Comparison of ENCODE assay signal across 8 cellular contexts in the genomic region with DNA sequence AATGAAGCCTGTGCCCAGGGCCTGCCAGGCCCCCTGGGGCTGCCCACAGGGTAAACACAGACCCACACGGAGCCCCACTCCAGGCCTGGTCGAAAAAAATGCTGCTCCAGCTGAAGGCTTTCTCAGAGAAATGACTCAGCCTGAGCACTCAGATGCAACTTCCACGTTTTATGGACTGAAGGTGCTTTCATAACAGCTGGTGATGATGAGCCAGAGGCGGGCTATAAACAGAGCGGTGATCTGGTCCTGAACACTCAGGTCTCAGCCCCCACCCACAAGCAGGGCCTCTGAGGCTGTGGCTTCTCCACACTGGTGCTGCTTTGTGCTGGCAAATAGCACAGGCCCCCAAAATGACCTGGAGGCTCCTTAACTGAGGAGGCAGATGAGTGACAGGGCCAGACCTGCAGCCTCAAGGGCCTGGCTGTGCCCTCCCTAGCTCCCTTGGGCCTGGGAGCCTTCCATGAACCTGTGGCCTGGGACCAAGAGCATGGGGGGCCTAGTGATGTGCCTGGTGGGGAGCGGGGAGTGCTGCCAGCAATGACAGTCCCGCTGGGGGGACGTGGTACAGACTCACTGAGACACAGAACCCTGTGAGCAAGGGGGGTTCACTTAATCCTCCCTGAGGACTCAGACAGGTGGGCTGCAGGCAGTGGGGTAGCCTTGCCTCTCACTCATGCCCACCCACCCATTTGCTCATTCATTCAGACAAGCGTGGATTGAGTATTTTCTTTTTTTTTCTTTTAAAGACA. TPM values are rescaled to one million over a fixed set of nuclear protein-coding genes. Genes with fewer than 3 reads are reported as not detected.
DNase-seq lines count a peak whose midpoint lies in the region; ATAC-seq and TF ChIP-seq lines count a peak whose summit lies in the region.

No MANE protein-coding gene starts in this region.

- H3K9ac ChIP-seq in fibroblast of lung (ENCODE audit: insufficient read depth, low read length), result no peak overlapping the region

- H3K4me3 ChIP-seq in fibroblast of lung (replicated peaks in 1 of 4; ENCODE audit: control extremely low read depth in 1 of 4, insufficient read depth in 1 of 4, low read depth in 3 of 4, low read length in 4 of 4) (no peak overlapping the region), ovary (no peak overlapping the region)

- H3K9me3 ChIP-seq in fibroblast of lung (ENCODE audit: control insufficient read depth, insufficient read depth, low read depth, low read length) (no peaks in the 10 kb centered on the region), ovary (no peaks in the 10 kb centered on the region)

- TF ChIP-seq CTCF in fibroblast of lung (conservative IDR thresholded peaks at IDR 0.05 in 1 of 2, IDR thresholded peaks at IDR 0.05 in 1 of 2; ENCODE audit: low read depth in 1 of 2, low read length in 2 of 2), result no peak
- TF ChIP-seq CTCF in ovary (IDR thresholded peaks at IDR 0.05), result no peak

- H3K27ac ChIP-seq in fibroblast of lung (ENCODE audit: insufficient read depth, low read length) (peak overlapping the region; percentile 63), ovary (no peak overlapping the region)

- DNase-seq in EH (ENCODE audit: low read depth) (peak; percentile 90), SIG-M5 treated with dmso at 0.1 percent for 504 hours (lab: John Stamatoyannopoulos, UW; ENCODE audit: unreplicated experiment) (peak; percentile 62), fibroblast of lung (ENCODE audit: low read depth in 2 of 2) (peak; percentile 78 to 87), NCI-H1694 (lab: John Stamatoyannopoulos, UW) (no peak), ovary (no peak)
- DNase-seq in stimulated activated naive CD8-positive, alpha-beta T cell treated with anti-CD3 and anti-CD28 coated beads, Interleukin-15, Interleukin-2, amounts not matched to agents 100 U/mL and 50 U/mL, for 24 hours, result peak; percentile 69

- no peaks in the 10 kb centered on the region for H3K79me2 ChIP-seq in fibroblast of lung (ENCODE audit: control insufficient read depth, insufficient read depth, low read length)

- no peaks in the 10 kb centered on the region for H3K27me3 ChIP-seq in fibroblast of lung (ENCODE audit: control insufficient read depth, insufficient read depth, low read length)
- no peaks in the 10 kb centered on the region for H3K27me3 ChIP-seq in ovary

- no peak overlapping the region for H3K4me2 ChIP-seq in fibroblast of lung (ENCODE audit: extremely low read depth, insufficient read depth, low read length)

- H4K20me1 ChIP-seq in fibroblast of lung (ENCODE audit: control insufficient read depth, extremely low read depth, insufficient read depth, low read length), result no peaks in the 10 kb centered on the region

- intact Hi-C loops in ovary (cut with DNase I), result loop anchor here in 1 of 4 donors (5.0 kb wide), 1 partner anchor 1768 kb away; no protein-coding TSS in a partner anchor

- WGBS in ovary, 3 donors, result 68 to 74% (median 70%) methylated on average over 9 of the region's 9 CpGs

- ATAC-seq in GM19351 (IDR thresholded peaks at IDR 0.05; ENCODE audit: unreplicated experiment) (peak; percentile 94), HG03280 (IDR thresholded peaks at IDR 0.05; ENCODE audit: unreplicated experiment) (peak; percentile 69)
- ATAC-seq in stimulated activated naive CD8-positive, alpha-beta T cell treated with anti-CD3 and anti-CD28 coated beads, Interleukin-15, Interleukin-2, amounts not matched to agents 100 U/mL and 50 U/mL, for 24 hours, result peak; percentile 93

- H3K36me3 ChIP-seq in fibroblast of lung (ENCODE audit: control insufficient read depth, insufficient read depth, low read length), result no peaks in the 10 kb centered on the region
- H3K36me3 ChIP-seq in ovary, result no peaks in the 10 kb centered on the region

- no peak for TF ChIP-seq POLR2A in ovary (IDR thresholded peaks at IDR 0.05)

- TF ChIP-seq EP300 in ovary (IDR thresholded peaks at IDR 0.05), result no peak

- peak overlapping the region; percentile 10 for H2AFZ ChIP-seq in fibroblast of lung (ENCODE audit: low read length)

- peaks cover 11% of the 10 kb centered on the region for H3K4me1 ChIP-seq in fibroblast of lung (ENCODE audit: control insufficient read depth, extremely low read depth, insufficient read depth, low read length)
- no peaks in the 10 kb centered on the region for H3K4me1 ChIP-seq in ovary (ENCODE audit: insufficient read depth)

RNA-seq across cellular contexts. Expression of a gene that starts 23.0 kb away (rescaled TPM):
- total RNA-seq in fibroblast of lung, result 19.5 and 27.9 TPM in 2 replicates
- 19.4 and 20.4 TPM in 2 replicates for polyA plus RNA-seq in fibroblast of lung
- polyA plus RNA-seq in fibroblast of lung (2012), result 45.8 and 46.5 TPM in 2 replicates
- 57.3 and 68.2 TPM in 2 replicates for polyA minus RNA-seq in fibroblast of lung (ENCODE audit: low replicate concordance)
- 10 to 100 TPM; 17.9 to 38.6 (median 35.1) TPM for total RNA-seq in ovary
- polyA plus RNA-seq in ovary, result 10 to 100 TPM in 1 of 2 donors, 1 to 10 TPM in 1; 6.2 to 33.7 TPM

RNA-seq across cellular contexts. Expression of a gene that starts 38.9 kb away (rescaled TPM):
- total RNA-seq in fibroblast of lung (23.4 and 31.2 TPM in 2 replicates), ovary (10 to 100 TPM; 20.0 to 37.2 (median 24.8) TPM)
- polyA plus RNA-seq in fibroblast of lung (5.5 and 7.0 TPM in 2 replicates), ovary (10 to 100 TPM in 1 of 2 donors, 1 to 10 TPM in 1; 2.2 to 25.6 TPM)
- polyA plus RNA-seq in fibroblast of lung (2012), result 9.1 and 12.6 TPM in 2 replicates
- polyA minus RNA-seq in fibroblast of lung (ENCODE audit: low replicate concordance), result 19.3 and 27.0 TPM in 2 replicates

RNA-seq across cellular contexts. Expression of a gene that starts 57.7 kb away (rescaled TPM):
- total RNA-seq in fibroblast of lung, result 18.2 and 36.0 TPM in 2 replicates
- 11.3 and 18.0 TPM in 2 replicates for polyA plus RNA-seq in fibroblast of lung
- polyA plus RNA-seq in fibroblast of lung (2012), result 12.6 and 16.0 TPM in 2 replicates
- polyA minus RNA-seq in fibroblast of lung (ENCODE audit: low replicate concordance), result 69.8 and 80.4 TPM in 2 replicates
- total RNA-seq in ovary, result 10 to 100 TPM; 25.3 to 66.5 (median 39.5) TPM
- 10 to 100 TPM; 25.8 to 29.1 TPM for polyA plus RNA-seq in ovary

Comparison
In these comparisons a context has a peak if more than half of its experiments do, and no peak if none do; other contexts are left out.
1. DNase-seq: peak in EH (single experiment), SIG-M5 treated with dmso at 0.1 percent for 504 hours (single experiment), fibroblast of lung (2 of 2) and stimulated activated naive CD8-positive, alpha-beta T cell treated with anti-CD3 and anti-CD28 coated beads, Interleukin-15, Interleukin-2, amounts not matched to agents 100 U/mL and 50 U/mL, for 24 hours (single experiment); none in NCI-H1694 (single experiment) and ovary (0 of 5).
2. Peak in every context shown above with its lines, with median percentiles within 50 percentile points of each other: ATAC-seq.